20 cellular contexts compared by ENCODE assay signal in the genomic region with DNA sequence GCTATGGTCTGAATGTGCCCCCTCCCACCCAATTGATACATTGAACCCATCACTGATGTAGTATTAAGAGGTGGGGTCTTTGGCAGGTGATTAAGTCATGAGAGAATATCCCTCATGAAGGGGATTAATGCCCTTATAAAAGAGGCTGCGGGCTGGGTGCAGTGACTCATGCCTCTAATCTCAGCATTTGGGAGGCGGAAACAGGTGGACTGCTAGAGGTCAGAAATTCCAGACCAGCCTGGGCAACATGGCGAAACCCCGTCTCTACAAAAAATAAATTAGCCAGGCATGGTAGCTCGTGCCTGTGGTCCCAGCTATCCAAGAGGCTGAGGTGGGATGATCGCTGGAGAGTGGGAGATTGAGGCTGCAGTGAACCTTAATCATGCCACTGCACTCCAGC.
"Had no signal": no experiment of that assay in that cellular context is flagged by ENCODE, and none has a peak within 500 bp of the region (broad histone marks: within the 10 kb centered on the region; RNA-seq: fewer than 3 reads in every experiment).

No MANE protein-coding gene starts in this region.

- H3K4me3 ChIP-seq: MG63 had no signal

- H3K9ac ChIP-seq: SK-N-SH had no signal

- DNase-seq: Karpas-422, KG1, MG63, NCI-H1092, NCI-H1105 treated with DMSO at 0.1 percent for 48 hours, NCI-H1417 treated with DMSO at 0.1 percent for 48 hours, NCI-H187, NCI-H2029, NCI-H2081 treated with DMSO at 0.1 percent for 48 hours, NCI-H2171, NCI-H345, NCI-H446 treated with DMSO at 0.1 percent for 48 hours, NCI-H510A treated with DMSO at 0.1 percent for 48 hours, NCI-H526, Right ventricle myocardium superior, RPMI8226, SIG-M5, SK-N-SH, SW 1271 had no signal

- FAIRE-seq: RCC 7860 had no signal

- H3K27me3 ChIP-seq: MG63 had no signal

- H3K9me3 ChIP-seq: MG63, SK-N-SH had no signal

- H3K4me2 ChIP-seq: SK-N-SH had no signal
